Comparison of ENCODE assay signal across 12 cellular contexts in genomic region chr6:34227656-34228421, GRCh38. TPM values are rescaled to one million over a fixed set of nuclear protein-coding genes. Genes with fewer than 3 reads are reported as not detected.
DNase-seq lines count a peak whose midpoint lies in the region; ATAC-seq and TF ChIP-seq lines count a peak whose summit lies in the region.
"Had no signal": no experiment of that assay in that cellular context is flagged by ENCODE, and none has a peak within 500 bp of the region (broad histone marks: within the 10 kb centered on the region; RNA-seq: fewer than 3 reads in every experiment).

No MANE protein-coding gene starts in this region.

- no peak for ATAC-seq in activated B cell treated with CpG ODN at 0.5 μM for 24 hours (ENCODE audit: low read depth)

- TF ChIP-seq CTCF in activated B cell treated with CpG ODN at 0.5 μM for 24 hours (IDR thresholded peaks at IDR 0.05) = no peak
- no peak for TF ChIP-seq CTCF in chondrocyte (IDR thresholded peaks at IDR 0.05)

- H3K27me3 Mint-ChIP-seq in IgD-negative memory B cell (no peaks in the 10 kb centered on the region), activated B cell treated with CpG ODN at 0.5 μM for 24 hours (no peaks in the 10 kb centered on the region), chondrocyte (ENCODE audit: low read depth) (no peaks in the 10 kb centered on the region)

- peak; percentile 35 for DNase-seq in CD1c-positive myeloid dendritic cell (ENCODE audit: extremely low spot score)
- DNase-seq in activated B cell treated with CpG ODN at 0.5 μM for 24 hours = no peak
- DNase-seq in left kidney (ENCODE audit: low read depth, low spot score) = peak; percentile 75
- no peak for DNase-seq in COLO829 (ENCODE audit: low spot score)
- DNase-seq in chondrocyte (ENCODE audit: low spot score) = no peak
- DNase-seq in NCI-H2196 (lab: John Stamatoyannopoulos, UW; ENCODE audit: unreplicated experiment) = no peak
- no peak for DNase-seq in dermis blood vessel endothelial cell
- DNase-seq: activated naive CD4-positive, alpha-beta T cell treated with Interleukin-2 at 50 U/mL for 16 hours; foreskin fibroblast; left ventricle myocardium inferior; NCI-H187 had no signal

- H3K4me3 Mint-ChIP-seq in IgD-negative memory B cell (peak overlapping the region in 3 of 4 donors; percentile 41 to 89 (median 84)), activated B cell treated with CpG ODN at 0.5 μM for 24 hours (peak overlapping the region; percentile 52), chondrocyte (ENCODE audit: unreplicated experiment) (no peak overlapping the region)

- intact Hi-C loops in activated B cell treated with CpG ODN at 0.5 μM for 24 hours (cut with micrococcal nuclease) = loop anchor here (1.0 kb wide), 1 partner anchor 32 kb away; no protein-coding TSS in a partner anchor

- H3K4me1 Mint-ChIP-seq in IgD-negative memory B cell (peaks cover 11 to 20% (median 15%) of the 10 kb centered on the region in 3 donors), activated B cell treated with CpG ODN at 0.5 μM for 24 hours (peaks cover 61% of the 10 kb centered on the region), chondrocyte (ENCODE audit: low read depth) (peaks cover 13% of the 10 kb centered on the region)

- H3K36me3 Mint-ChIP-seq in IgD-negative memory B cell = no peaks in the 10 kb centered on the region
- H3K36me3 Mint-ChIP-seq in activated B cell treated with CpG ODN at 0.5 μM for 24 hours (ENCODE audit: low read depth) = no peaks in the 10 kb centered on the region
- H3K36me3 Mint-ChIP-seq in chondrocyte (ENCODE audit: low read depth) = no peaks in the 10 kb centered on the region

- POLR2A ChIA-PET in activated B cell treated with CpG ODN at 0.5 μM for 24 hours (lab: Charles Lee) = interaction anchor here (0.6 to 7.5 kb wide), 9 partner anchors 10 to 799 kb away, joined by 3 to 297 read pairs (median 4); partner anchors contain the start of genes HMGA1 and SMIM29

- no peaks in the 10 kb centered on the region for H3K9me3 Mint-ChIP-seq in IgD-negative memory B cell
- H3K9me3 Mint-ChIP-seq in activated B cell treated with CpG ODN at 0.5 μM for 24 hours = no peaks in the 10 kb centered on the region
- H3K9me3 Mint-ChIP-seq in chondrocyte (ENCODE audit: low read depth) = no peaks in the 10 kb centered on the region

- H3K27ac Mint-ChIP-seq in IgD-negative memory B cell = peak overlapping the region in 2 of 3 donors; percentile 86 to 96
- H3K27ac Mint-ChIP-seq in activated B cell treated with CpG ODN at 0.5 μM for 24 hours = peak overlapping the region; percentile 82
- H3K27ac Mint-ChIP-seq in chondrocyte (ENCODE audit: unreplicated experiment) = no peak overlapping the region

- CTCF ChIA-PET in activated B cell treated with CpG ODN at 0.5 μM for 24 hours (lab: Charles Lee) = interaction anchor here (1.0 to 2.5 kb wide), 3 partner anchors 21 to 32 kb away, joined by 3 to 7 read pairs (median 3); partner anchors contain the start of gene SMIM29

RNA-seq across cellular contexts. Expression of gene HMGA1, which starts 8.8 kb away (rescaled TPM):
- 68.3 TPM for polyA plus RNA-seq in IgD-negative memory B cell
- 186 and 188 TPM in 2 replicates for total RNA-seq in activated B cell treated with CpG ODN at 0.5 μM for 24 hours
- 33.4 to 55.2 TPM (median 37.8 TPM) in 3 replicates for total RNA-seq in chondrocyte
- 46.5 and 229 TPM in 2 replicates for total RNA-seq in dermis blood vessel endothelial cell

RNA-seq across cellular contexts. Expression of gene SMIM29, which starts 21.0 kb away (rescaled TPM):
- 66.2 TPM for polyA plus RNA-seq in IgD-negative memory B cell
- 25.8 and 27.7 TPM in 2 replicates for total RNA-seq in activated B cell treated with CpG ODN at 0.5 μM for 24 hours
- 15.5 to 19.0 TPM (median 18.0 TPM) in 3 replicates for total RNA-seq in chondrocyte
- 16.4 and 24.3 TPM in 2 replicates for total RNA-seq in dermis blood vessel endothelial cell

Comparison
In these comparisons a context has a peak if more than half of its experiments do, and no peak if none do; other contexts are left out.
1. DNase-seq: peak in CD1c-positive myeloid dendritic cell (single experiment) and left kidney (single experiment); none in activated B cell treated with CpG ODN at 0.5 μM for 24 hours (single experiment), COLO829 (single experiment), chondrocyte (single experiment), NCI-H2196 (single experiment) and dermis blood vessel endothelial cell (single experiment).